Comparison of ENCODE assay signal across 8 cellular contexts in the genomic region with DNA sequence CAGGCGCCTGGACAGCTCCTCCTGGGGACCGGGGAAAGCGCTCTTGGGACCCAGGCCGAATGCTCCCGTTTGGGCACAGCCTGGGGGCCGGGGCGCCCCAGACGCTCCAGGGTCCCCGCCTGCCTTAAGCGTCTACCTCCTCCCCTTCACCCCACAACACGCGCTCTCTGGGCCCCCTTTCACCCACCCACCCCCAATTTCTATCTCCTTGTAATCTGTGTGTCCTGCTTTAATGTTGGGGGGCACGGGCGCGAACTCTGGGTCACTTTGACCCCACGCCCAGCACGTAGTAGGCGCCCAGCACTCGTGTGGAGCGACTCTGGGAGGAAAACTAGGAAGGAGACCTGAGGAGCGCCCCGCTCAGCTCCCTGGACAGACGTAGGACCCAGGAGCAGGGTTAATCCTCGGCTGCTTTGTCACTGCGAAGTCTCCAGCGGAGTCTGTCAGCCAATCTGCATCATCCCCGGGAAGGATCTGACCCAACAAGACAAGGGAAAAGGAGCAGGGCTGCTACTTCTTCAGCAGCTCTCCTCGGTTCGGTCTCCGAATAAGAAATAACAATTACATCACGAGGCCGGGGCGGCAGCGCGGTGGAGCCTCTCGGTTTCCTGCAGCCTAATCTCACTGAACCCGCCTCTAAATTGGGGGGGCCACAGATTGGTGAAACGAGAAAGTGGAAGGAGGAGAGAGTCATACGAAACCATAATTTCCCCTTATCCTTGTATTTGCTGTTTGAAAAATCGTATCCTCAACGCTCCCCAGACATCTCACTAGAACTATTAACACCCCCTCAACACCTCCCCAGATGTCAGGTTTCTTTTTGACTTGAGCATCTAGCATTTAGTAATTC. TPM values are rescaled to one million over a fixed set of nuclear protein-coding genes. Genes with fewer than 3 reads are reported as not detected.
DNase-seq lines count a peak whose midpoint lies in the region; ATAC-seq and TF ChIP-seq lines count a peak whose summit lies in the region.

No MANE protein-coding gene starts in this region.

- H3K9me3 Mint-ChIP-seq in activated naive CD8-positive, alpha-beta T cell treated with anti-CD3 and anti-CD28 coated beads, Interleukin-2, amount 50 U/mL, for 24 hours: no peaks in the 10 kb centered on the region

- ATAC-seq in activated naive CD8-positive, alpha-beta T cell treated with anti-CD3 and anti-CD28 coated beads, Interleukin-2, amount 50 U/mL, for 24 hours: peak; percentile 39

- H3K36me3 Mint-ChIP-seq in activated naive CD8-positive, alpha-beta T cell treated with anti-CD3 and anti-CD28 coated beads, Interleukin-2, amount 50 U/mL, for 24 hours (ENCODE audit: low read depth): peaks cover 4% of the 10 kb centered on the region

- TF ChIP-seq EP300 in ovary (IDR thresholded peaks at IDR 0.05): no peak

- TF ChIP-seq CTCF in GM12865 (IDR thresholded peaks at IDR 0.05; ENCODE audit: insufficient read depth, low read depth, low read length, missing control alignments) (no peak), HL-60 (IDR thresholded peaks at IDR 0.05; ENCODE audit: insufficient read depth, low read length) (no peak), cardiac muscle cell (IDR thresholded peaks at IDR 0.05; ENCODE audit: low read depth, low read length) (no peak), ovary (IDR thresholded peaks at IDR 0.05) (no peak), testis (IDR thresholded peaks at IDR 0.05) (no peak)

- DNase-seq in GM12865 (ENCODE audit: low read depth) (peak; percentile 48), HL-60 (ENCODE audit: low read depth in 1 of 2, low spot score in 1 of 2) (peak; percentile 35 to 81), SW 1271 (lab: John Stamatoyannopoulos, UW) (peak; percentile 7 to 15), cardiac muscle cell (ENCODE audit: low read depth in 1 of 2, low spot score in 1 of 2) (peak; percentile 61 to 94), ovary (peak; percentile 83 to 86 (median 84)), testis (peak; percentile 91), NCI-H446 treated with DMSO at 0.1 percent for 48 hours (lab: John Stamatoyannopoulos, UW) (no peak)
- DNase-seq in activated naive CD8-positive, alpha-beta T cell treated with anti-CD3 and anti-CD28 coated beads, Interleukin-2, amount 50 U/mL, for 24 hours: peak; percentile 73

- H3K27me3 ChIP-seq in HL-60 (ENCODE audit: insufficient read depth, poor library complexity, severe bottlenecking): no peaks in the 10 kb centered on the region
- H3K27me3 ChIP-seq in cardiac muscle cell: no peaks in the 10 kb centered on the region
- no peaks in the 10 kb centered on the region for H3K27me3 ChIP-seq in ovary
- H3K27me3 ChIP-seq in testis: no peaks in the 10 kb centered on the region

- TF ChIP-seq POLR2A in ovary (IDR thresholded peaks at IDR 0.05): peak; percentile 77
- no peak for TF ChIP-seq POLR2A in testis (IDR thresholded peaks at IDR 0.05)

- H3K4me1 ChIP-seq in cardiac muscle cell (ENCODE audit: low read depth) (peaks cover 21% of the 10 kb centered on the region), ovary (ENCODE audit: insufficient read depth) (no peaks in the 10 kb centered on the region), testis (peaks cover 24% of the 10 kb centered on the region)

- intact Hi-C loops in ovary (cut with DNase I) (loop anchor here in 2 of 4 donors (10.0 kb wide), 1 partner anchor 201 kb away; no protein-coding TSS in a partner anchor), testis (cut with DNase I; ENCODE audit: low total_unique reads) (no loop called here)

- H3K4me1 Mint-ChIP-seq in activated naive CD8-positive, alpha-beta T cell treated with anti-CD3 and anti-CD28 coated beads, Interleukin-2, amount 50 U/mL, for 24 hours: peaks cover 35% of the 10 kb centered on the region

- H3K4me3 ChIP-seq in GM12865 (ENCODE audit: low read depth, low read length): peak overlapping the region; percentile 62
- peak overlapping the region; percentile 65 for H3K4me3 ChIP-seq in HL-60 (replicated peaks; ENCODE audit: insufficient read depth, low read length)
- peak overlapping the region; percentile 86 for H3K4me3 ChIP-seq in cardiac muscle cell
- H3K4me3 ChIP-seq in ovary: peak overlapping the region; percentile 84
- peak overlapping the region; percentile 87 to 99 for H3K4me3 ChIP-seq in testis

- H3K27ac ChIP-seq in HL-60 (replicated peaks) (peak overlapping the region; percentile 92), cardiac muscle cell (peak overlapping the region; percentile 93), ovary (peak overlapping the region; percentile 77 to 99), testis (peak overlapping the region; percentile 96 to 99)

- no peaks in the 10 kb centered on the region for H3K36me3 ChIP-seq in cardiac muscle cell
- H3K36me3 ChIP-seq in ovary: no peaks in the 10 kb centered on the region
- H3K36me3 ChIP-seq in testis (ENCODE audit: low read depth, missing control alignments): no peaks in the 10 kb centered on the region

- peak overlapping the region; percentile 88 for H3K4me3 Mint-ChIP-seq in activated naive CD8-positive, alpha-beta T cell treated with anti-CD3 and anti-CD28 coated beads, Interleukin-2, amount 50 U/mL, for 24 hours

- H3K27ac Mint-ChIP-seq in activated naive CD8-positive, alpha-beta T cell treated with anti-CD3 and anti-CD28 coated beads, Interleukin-2, amount 50 U/mL, for 24 hours: peak overlapping the region; percentile 93

- peaks cover 8% of the 10 kb centered on the region for H3K27me3 Mint-ChIP-seq in activated naive CD8-positive, alpha-beta T cell treated with anti-CD3 and anti-CD28 coated beads, Interleukin-2, amount 50 U/mL, for 24 hours

- H3K9me3 ChIP-seq in cardiac muscle cell (ENCODE audit: low read depth) (no peaks in the 10 kb centered on the region), ovary (no peaks in the 10 kb centered on the region), testis (no peaks in the 10 kb centered on the region)

- WGBS in ovary, 3 donors: 0 to 1% (median 1%) methylated on average over 41 of the region's 41 CpGs
- 0 to 1% methylated on average over 21 to 40 of the region's 41 CpGs for WGBS in testis, 2 donors

RNA-seq across cellular contexts. Expression of a gene that starts 0.8 kb away (rescaled TPM):
- 10.1 and 16.8 TPM in 2 replicates for total RNA-seq in cardiac muscle cell
- 9.1 and 12.9 TPM in 2 replicates for polyA plus RNA-seq in cardiac muscle cell
- 10 to 100 TPM; 33.3 to 56.6 (median 43.1) TPM for total RNA-seq in ovary
- 10 to 100 TPM in 1 of 2 donors, 1 to 10 TPM in 1; 9.4 to 14.8 TPM for polyA plus RNA-seq in ovary
- 10 to 100 TPM; 26.8 to 36.1 TPM for total RNA-seq in testis
- 18.0 TPM for polyA plus RNA-seq in testis (ENCODE audit: insufficient read depth, low read depth, low replicate concordance)
